ENCODE assay signal across 11 cellular contexts in the genomic region with DNA sequence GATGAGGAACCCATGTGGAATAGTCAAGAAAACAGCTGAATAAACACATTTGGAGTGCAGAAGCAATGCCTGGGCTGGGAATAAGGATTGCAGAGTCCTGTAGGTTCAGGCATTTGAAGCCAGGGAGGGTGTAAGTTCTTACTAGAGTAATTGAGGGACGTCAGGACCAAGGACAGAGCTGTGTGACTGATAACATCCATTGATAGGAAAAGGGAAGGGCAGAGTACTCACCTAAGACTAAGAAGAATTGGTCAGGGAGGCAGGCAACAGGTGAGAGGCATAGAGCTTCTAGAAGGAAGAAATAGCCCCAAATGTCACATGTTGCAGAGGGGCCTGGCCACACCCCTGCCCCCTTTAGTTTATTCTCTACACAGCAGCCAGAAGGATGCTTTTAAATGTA.
DNase-seq lines count a peak whose midpoint lies in the region; TF ChIP-seq lines count a peak whose summit lies in the region.
"Had no signal": no experiment of that assay in that cellular context is flagged by ENCODE, and none has a peak within 500 bp of the region (broad histone marks: within the 10 kb centered on the region; RNA-seq: fewer than 3 reads in every experiment).

No MANE protein-coding gene starts in this region.

- no peak overlapping the region for H3K27ac Mint-ChIP-seq in H9

- no peaks in the 10 kb centered on the region for H3K79me1 ChIP-seq in H9 (ENCODE audit: insufficient read depth, low read depth, low read length, poor library complexity, severe bottlenecking)

- H2AFZ ChIP-seq in H9 (ENCODE audit: low read length), result no peak overlapping the region
- no peak overlapping the region for H2AFZ ChIP-seq in hepatocyte

- no peak overlapping the region for H3K4ac ChIP-seq in H9 (ENCODE audit: low read depth, low read length)

- H3K56ac ChIP-seq in H9 (ENCODE audit: insufficient read length, low read depth, low read length), result no peak overlapping the region

- H3T11ph ChIP-seq in H9 (ENCODE audit: low read length), result no peak overlapping the region

- H3K4me2 ChIP-seq in H9 (ENCODE audit: insufficient read depth, insufficient read length, low read length) (no peak overlapping the region), hepatocyte (no peak overlapping the region)

- H3K27ac ChIP-seq in H9 (ENCODE audit: insufficient read length, low read depth, low read length) (no peak overlapping the region), hepatocyte (no peak overlapping the region)

- H3K4me1 Mint-ChIP-seq in H9, result peaks cover 2 to 4% of the 10 kb centered on the region in 2 experiments; a peak in 2 of 4 replicates

- no peaks in the 10 kb centered on the region for H3K9me3 ChIP-seq in H9 (ENCODE audit: control insufficient read depth, low read depth, low read length)
- no peaks in the 10 kb centered on the region for H3K9me3 ChIP-seq in hepatocyte (ENCODE audit: low read depth)

- peaks cover 32% of the 10 kb centered on the region for H3K27me3 Mint-ChIP-seq in H9 (ENCODE audit: low read depth)

- whole genome bisulfite sequencing in H9 (ENCODE audit: extremely low coverage, insufficient read length, low lambda C conversion rate), result no CpG with 5 or more reads among the region's 1 CpG
- 0% methylated on average over 1 of the region's 1 CpG for WGBS in hepatocyte (ENCODE audit: low lambda C conversion rate, missing lambda C conversion rate)

- H3K4me3 ChIP-seq in hepatocyte, result no peak overlapping the region

- H3K79me2 ChIP-seq in H9 (ENCODE audit: insufficient read depth, low read length), result no peaks in the 10 kb centered on the region
- no peaks in the 10 kb centered on the region for H3K79me2 ChIP-seq in hepatocyte

- no peak overlapping the region for H3K23ac ChIP-seq in H9 (ENCODE audit: insufficient read length, low read depth, low read length)

- no peak overlapping the region for H2AK5ac ChIP-seq in H9 (ENCODE audit: insufficient read length, low read length)

- H4K5ac ChIP-seq in H9 (ENCODE audit: insufficient read length, low read depth, low read length), result no peak overlapping the region

- H3K18ac ChIP-seq in H9 (ENCODE audit: insufficient read length, low read depth, low read length), result no peak overlapping the region

- in situ Hi-C loops in ACHN (cut with HindIII; ENCODE audit: low pct_ligation_motif_present, low pct_unique_long_range_greater_than_20kb, low sequenced_read_pairs), result no loop called here

- H2BK120ac ChIP-seq in H9 (ENCODE audit: low read depth, low read length, poor library complexity, severe bottlenecking), result no peak overlapping the region

- no peak overlapping the region for H4K8ac ChIP-seq in H9 (replicated peaks; ENCODE audit: insufficient read length, low read depth, low read length)

- no peaks in the 10 kb centered on the region for H4K20me1 ChIP-seq in H9 (ENCODE audit: control insufficient read depth, insufficient read depth, insufficient read length)
- H4K20me1 ChIP-seq in hepatocyte (ENCODE audit: insufficient read depth, poor library complexity, severe bottlenecking), result no peaks in the 10 kb centered on the region

- peak; percentile 43 for DNase-seq in ACHN
- peak; percentile 67 for DNase-seq in H9
- peak; percentile 61 for DNase-seq in SW480 (ENCODE audit: low spot score)
- DNase-seq in hepatocyte (ENCODE audit: low spot score), result peak; percentile 74
- no peak for DNase-seq in ureter (ENCODE audit: low spot score)
- no peak for DNase-seq in epidermal melanocyte (ENCODE audit: insufficient read length, low spot score)
- DNase-seq in NCI-H524 treated with DMSO at 0.1 percent for 48 hours (lab: John Stamatoyannopoulos, UW), result no peak
- no peak for DNase-seq in NK-92 treated with Interleukin-12 subunit alpha and Interleukin-12 subunit beta, amount 100 ng/mL, for 24 hours (lab: John Stamatoyannopoulos, UW)
- DNase-seq: DMS153; NCI-H2029; stimulated activated naive CD4-positive, alpha-beta T cell treated with Interleukin-2 at 50 U/mL for 16 hours had no signal

- no peaks in the 10 kb centered on the region for H3K36me3 Mint-ChIP-seq in H9 (ENCODE audit: insufficient read depth in 1 of 3, low read depth in 3 of 3)

- H2BK5ac ChIP-seq in H9 (ENCODE audit: insufficient read length, low read length), result no peak overlapping the region

- H2BK20ac ChIP-seq in H9 (ENCODE audit: low read depth, low read length, poor library complexity, severe bottlenecking), result no peak overlapping the region

- H4K91ac ChIP-seq in H9 (ENCODE audit: insufficient read length, low read depth, low read length), result no peak overlapping the region

- no peaks in the 10 kb centered on the region for H3K9me2 ChIP-seq in hepatocyte (replicated peaks; ENCODE audit: insufficient read depth)

- H3K9me3 Mint-ChIP-seq in H9, result no peaks in the 10 kb centered on the region

- H3K4me1 ChIP-seq in H9 (ENCODE audit: insufficient read depth, low read length), result no peaks in the 10 kb centered on the region
- no peaks in the 10 kb centered on the region for H3K4me1 ChIP-seq in hepatocyte (ENCODE audit: insufficient read depth)

- H3K23me2 ChIP-seq in H9 (ENCODE audit: insufficient read length, low read depth, low read length, poor library complexity, severe bottlenecking), result no peaks in the 10 kb centered on the region

- no peak for TF ChIP-seq CTCF in H9 (conservative IDR thresholded peaks at IDR 0.05)
- TF ChIP-seq CTCF in hepatocyte (IDR thresholded peaks at IDR 0.05; ENCODE audit: poor library complexity), result no peak

- no peak overlapping the region for H3K14ac ChIP-seq in H9 (ENCODE audit: insufficient read depth, low read length)

- H3K9ac ChIP-seq in H9 (ENCODE audit: extremely low read depth, insufficient read length, low read length), result no peak overlapping the region

- no peak overlapping the region for H2BK15ac ChIP-seq in H9 (ENCODE audit: low read depth, low read length)

- H3K4me3 Mint-ChIP-seq in H9, result no peak overlapping the region

- no peaks in the 10 kb centered on the region for H3K36me3 ChIP-seq in hepatocyte (replicated peaks; ENCODE audit: insufficient read depth, low read depth)

- no peak overlapping the region for H2BK12ac ChIP-seq in H9 (ENCODE audit: insufficient read length, low read depth, low read length)

- H3K27me3 ChIP-seq in H9 (ENCODE audit: insufficient read depth, low read length) (no peaks in the 10 kb centered on the region; the same call in 1 of the 2 replicates), hepatocyte (peaks cover 3% of the 10 kb centered on the region)

Comparison
In these comparisons a context has a peak if more than half of its experiments do, and no peak if none do; other contexts are left out.
1. DNase-seq: peak in ACHN (single experiment), H9 (single experiment), SW480 (single experiment) and hepatocyte (single experiment); none in ureter (single experiment), epidermal melanocyte (single experiment), NCI-H524 treated with DMSO at 0.1 percent for 48 hours (single experiment) and NK-92 treated with Interleukin-12 subunit alpha and Interleukin-12 subunit beta, amount 100 ng/mL, for 24 hours (single experiment).